11 cellular contexts compared by ENCODE assay signal in the genomic region with DNA sequence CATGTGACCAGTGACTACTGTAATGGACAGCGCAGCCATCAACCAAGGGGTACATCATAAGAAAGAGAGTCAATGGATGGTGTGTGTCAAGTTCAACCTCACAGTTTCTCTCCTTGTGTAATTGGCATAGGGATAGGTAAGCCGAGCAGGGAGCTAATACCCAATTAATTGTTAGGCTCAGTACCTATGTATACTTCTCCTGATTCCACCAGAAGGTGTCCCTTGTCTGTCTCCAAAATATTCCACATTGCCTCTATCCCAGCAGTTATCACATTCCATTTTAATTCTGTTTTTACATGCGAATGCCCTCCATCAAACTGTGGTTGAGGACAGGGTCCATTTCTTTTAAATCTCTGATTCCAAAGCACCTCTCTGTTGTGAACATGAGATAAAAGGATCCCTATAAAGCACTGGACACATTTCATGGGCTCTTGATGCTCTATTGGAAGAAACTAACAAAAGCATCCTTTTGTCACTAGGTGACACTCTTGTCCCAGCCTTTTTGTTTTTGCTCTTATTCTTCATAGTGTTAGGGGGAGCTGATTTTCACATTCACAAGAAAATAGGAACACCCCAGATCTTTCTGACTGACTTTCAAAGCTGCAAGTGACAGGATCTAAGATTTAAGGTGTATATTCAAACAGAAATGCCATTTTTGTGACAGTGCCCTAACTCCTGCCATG. TPM values are rescaled to one million over a fixed set of nuclear protein-coding genes. Genes with fewer than 3 reads are reported as not detected.
DNase-seq lines count a peak whose midpoint lies in the region; ATAC-seq and TF ChIP-seq lines count a peak whose summit lies in the region.
"Had no signal": no experiment of that assay in that cellular context is flagged by ENCODE, and none has a peak within 500 bp of the region (broad histone marks: within the 10 kb centered on the region; RNA-seq: fewer than 3 reads in every experiment).

No MANE protein-coding gene starts in this region.

- H3K4me1 Mint-ChIP-seq in activated CD4-positive, alpha-beta T cell treated with anti-CD3 and anti-CD28 coated beads for 36 hours: no peaks in the 10 kb centered on the region
- H3K4me1 Mint-ChIP-seq: stimulated activated effector memory CD8-positive, alpha-beta T cell treated with anti-CD3 and anti-CD28 coated beads, Interleukin-12 subunit alpha, Interleukin-12 subunit beta, amount 100 ng/mL, for 72 hours had no signal

- CTCF ChIA-PET in activated CD4-positive, alpha-beta T cell treated with anti-CD3 and anti-CD28 coated beads for 36 hours (lab: Charles Lee): interaction anchor here (0.7 kb wide), 1 partner anchor 10 kb away, joined by 4 read pairs; no protein-coding TSS in a partner anchor

- no peak for ATAC-seq in activated CD4-positive, alpha-beta T cell treated with anti-CD3 and anti-CD28 coated beads for 36 hours
- ATAC-seq in HG03565 (IDR thresholded peaks at IDR 0.05; ENCODE audit: unreplicated experiment): no peak
- ATAC-seq: stimulated activated effector memory CD8-positive, alpha-beta T cell treated with anti-CD3 and anti-CD28 coated beads, Interleukin-12 subunit alpha, Interleukin-12 subunit beta, amount 100 ng/mL, for 72 hours had no signal

- H3K4me3 Mint-ChIP-seq in activated CD4-positive, alpha-beta T cell treated with anti-CD3 and anti-CD28 coated beads for 36 hours: no peak overlapping the region
- H3K4me3 Mint-ChIP-seq: stimulated activated effector memory CD8-positive, alpha-beta T cell treated with anti-CD3 and anti-CD28 coated beads, Interleukin-12 subunit alpha, Interleukin-12 subunit beta, amount 100 ng/mL, for 72 hours had no signal

- TF ChIP-seq POLR2A in NB4 (IDR thresholded peaks at IDR 0.05; ENCODE audit: extremely low read depth, insufficient read length): no peak

- no peak overlapping the region for H3K4me3 ChIP-seq in NB4 (ENCODE audit: low read depth, low read length)
- no peak overlapping the region for H3K4me3 ChIP-seq in astrocyte of the spinal cord (ENCODE audit: low read depth, low read length)

- intact Hi-C loops in activated CD4-positive, alpha-beta T cell treated with anti-CD3 and anti-CD28 coated beads for 36 hours (cut with DNase I, micrococcal nuclease): no loop called here

- TF ChIP-seq CTCF in NB4 (IDR thresholded peaks at IDR 0.05; ENCODE audit: low read depth, low read length): peak; percentile 11
- TF ChIP-seq CTCF in astrocyte of the spinal cord (IDR thresholded peaks at IDR 0.05; ENCODE audit: low read depth, low read length): peak; percentile 13

- H3K27me3 Mint-ChIP-seq in activated CD4-positive, alpha-beta T cell treated with anti-CD3 and anti-CD28 coated beads for 36 hours: no peaks in the 10 kb centered on the region

- POLR2A ChIA-PET in activated CD4-positive, alpha-beta T cell treated with anti-CD3 and anti-CD28 coated beads for 36 hours (lab: Charles Lee): no interaction called here

- H3K36me3 Mint-ChIP-seq in activated CD4-positive, alpha-beta T cell treated with anti-CD3 and anti-CD28 coated beads for 36 hours (ENCODE audit: low read depth): peaks cover 11% of the 10 kb centered on the region

- DNase-seq in EL (peak; percentile 23), NB4 (ENCODE audit: low read depth) (peak; percentile 34), astrocyte of the spinal cord (ENCODE audit: low read depth, low spot score) (peak; percentile 19), midbrain (lab: John Stamatoyannopoulos, UW) (peak; percentile 34), SKM-1 (lab: John Stamatoyannopoulos, UW; ENCODE audit: unreplicated experiment) (no peak)
- no peak for DNase-seq in activated CD4-positive, alpha-beta T cell treated with anti-CD3 and anti-CD28 coated beads, Interleukin-2, amount 50 U/mL, for 48 hours
- DNase-seq in activated CD4-positive, alpha-beta T cell treated with anti-CD3 and anti-CD28 coated beads for 36 hours: no peak
- DNase-seq: activated T-cell treated with anti-CD3 and anti-CD28 coated beads, Interleukin-2, amount 50 U/mL, for 48 hours had no signal

- no peaks in the 10 kb centered on the region for H3K9me3 Mint-ChIP-seq in activated CD4-positive, alpha-beta T cell treated with anti-CD3 and anti-CD28 coated beads for 36 hours (ENCODE audit: low read depth)
- H3K9me3 Mint-ChIP-seq: stimulated activated effector memory CD8-positive, alpha-beta T cell treated with anti-CD3 and anti-CD28 coated beads, Interleukin-12 subunit alpha, Interleukin-12 subunit beta, amount 100 ng/mL, for 72 hours had no signal

- in situ Hi-C loops in astrocyte of the spinal cord (cut with HindIII; ENCODE audit: low sequenced_read_pairs): no loop called here

- no peak overlapping the region for H3K27ac Mint-ChIP-seq in activated CD4-positive, alpha-beta T cell treated with anti-CD3 and anti-CD28 coated beads for 36 hours
- H3K27ac Mint-ChIP-seq: stimulated activated effector memory CD8-positive, alpha-beta T cell treated with anti-CD3 and anti-CD28 coated beads, Interleukin-12 subunit alpha, Interleukin-12 subunit beta, amount 100 ng/mL, for 72 hours had no signal

RNA-seq across cellular contexts. Expression of a gene that starts 38.9 kb away (rescaled TPM):
- total RNA-seq in activated CD4-positive, alpha-beta T cell treated with anti-CD3 and anti-CD28 coated beads for 36 hours: 10 to 100 TPM; 51.2 to 58.7 TPM

RNA-seq across cellular contexts. Expression of a gene that starts 42.5 kb away (rescaled TPM):
- 1 to 10 TPM; 7.5 to 8.2 TPM for total RNA-seq in activated CD4-positive, alpha-beta T cell treated with anti-CD3 and anti-CD28 coated beads for 36 hours

RNA-seq across cellular contexts. Expression of a gene that starts 44.5 kb away (rescaled TPM):
- under 1 TPM in 1 of 2 experiments, not detected in 1; 0.07 TPM for total RNA-seq in activated CD4-positive, alpha-beta T cell treated with anti-CD3 and anti-CD28 coated beads for 36 hours
- total RNA-seq: RPMI7951 had no signal

Comparison
In these comparisons a context has a peak if more than half of its experiments do, and no peak if none do; other contexts are left out.
1. DNase-seq: peak in EL (single experiment), NB4 (single experiment), astrocyte of the spinal cord (single experiment) and midbrain (single experiment); none in activated CD4-positive, alpha-beta T cell treated with anti-CD3 and anti-CD28 coated beads, Interleukin-2, amount 50 U/mL, for 48 hours (0 of 2), activated CD4-positive, alpha-beta T cell treated with anti-CD3 and anti-CD28 coated beads for 36 hours (single experiment) and SKM-1 (single experiment).